ENCODE assay signal across 2 cellular contexts in genomic region chr13:33075996-33076395, GRCh38.
TF ChIP-seq lines count a peak whose summit lies in the region.

No MANE protein-coding gene starts in this region.

TF ChIP-seq in GM23338, 12 proteins besides CTCF, POLR2A, EP300 and RAD21 (continued from another document):
- TF ChIP-seq ZNF462 (CRISPR knock-in tag; IDR thresholded peaks at IDR 0.05) (no peak), NANOG (IDR thresholded peaks at IDR 0.05; ENCODE audit: borderline replicate concordance) (no peak), ZNF114 (CRISPR knock-in tag; IDR thresholded peaks at IDR 0.05) (no peak), POLR2AphosphoS5 (IDR thresholded peaks at IDR 0.05; ENCODE audit: low read depth) (no peak)

TF ChIP-seq in neural cell, 6 proteins besides CTCF, POLR2A, EP300 and RAD21 (continued from another document):
- TF ChIP-seq REST (IDR thresholded peaks at IDR 0.05; ENCODE audit: borderline replicate concordance) (no peak), TAF1 (IDR thresholded peaks at IDR 0.05; ENCODE audit: low read depth) (no peak)
